In the genomic region with DNA sequence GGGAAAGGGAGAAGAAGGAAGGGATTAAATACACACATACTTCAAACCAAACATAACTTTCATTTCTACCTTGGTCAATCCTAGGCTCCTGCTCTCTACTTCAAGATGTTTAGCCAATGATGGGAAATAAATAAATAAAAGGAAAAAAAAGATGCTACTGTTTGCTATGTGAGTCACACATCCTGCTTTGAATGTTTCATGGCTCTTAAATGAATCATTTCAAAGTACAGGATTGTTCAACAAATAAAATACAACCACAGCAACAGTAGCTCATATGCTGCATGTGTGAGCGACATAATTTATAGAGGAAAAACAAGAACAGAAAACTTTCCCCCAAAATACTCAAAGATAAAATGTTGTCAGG, we compare ENCODE assay signal across 1 cellular context.
TF ChIP-seq lines count a peak whose summit lies in the region.

No MANE protein-coding gene starts in this region.

TF ChIP-seq in HepG2, 621 proteins besides CTCF, POLR2A, EP300 and RAD21 (continued from another document and continues in another):
- TF ChIP-seq, protein P1, sequence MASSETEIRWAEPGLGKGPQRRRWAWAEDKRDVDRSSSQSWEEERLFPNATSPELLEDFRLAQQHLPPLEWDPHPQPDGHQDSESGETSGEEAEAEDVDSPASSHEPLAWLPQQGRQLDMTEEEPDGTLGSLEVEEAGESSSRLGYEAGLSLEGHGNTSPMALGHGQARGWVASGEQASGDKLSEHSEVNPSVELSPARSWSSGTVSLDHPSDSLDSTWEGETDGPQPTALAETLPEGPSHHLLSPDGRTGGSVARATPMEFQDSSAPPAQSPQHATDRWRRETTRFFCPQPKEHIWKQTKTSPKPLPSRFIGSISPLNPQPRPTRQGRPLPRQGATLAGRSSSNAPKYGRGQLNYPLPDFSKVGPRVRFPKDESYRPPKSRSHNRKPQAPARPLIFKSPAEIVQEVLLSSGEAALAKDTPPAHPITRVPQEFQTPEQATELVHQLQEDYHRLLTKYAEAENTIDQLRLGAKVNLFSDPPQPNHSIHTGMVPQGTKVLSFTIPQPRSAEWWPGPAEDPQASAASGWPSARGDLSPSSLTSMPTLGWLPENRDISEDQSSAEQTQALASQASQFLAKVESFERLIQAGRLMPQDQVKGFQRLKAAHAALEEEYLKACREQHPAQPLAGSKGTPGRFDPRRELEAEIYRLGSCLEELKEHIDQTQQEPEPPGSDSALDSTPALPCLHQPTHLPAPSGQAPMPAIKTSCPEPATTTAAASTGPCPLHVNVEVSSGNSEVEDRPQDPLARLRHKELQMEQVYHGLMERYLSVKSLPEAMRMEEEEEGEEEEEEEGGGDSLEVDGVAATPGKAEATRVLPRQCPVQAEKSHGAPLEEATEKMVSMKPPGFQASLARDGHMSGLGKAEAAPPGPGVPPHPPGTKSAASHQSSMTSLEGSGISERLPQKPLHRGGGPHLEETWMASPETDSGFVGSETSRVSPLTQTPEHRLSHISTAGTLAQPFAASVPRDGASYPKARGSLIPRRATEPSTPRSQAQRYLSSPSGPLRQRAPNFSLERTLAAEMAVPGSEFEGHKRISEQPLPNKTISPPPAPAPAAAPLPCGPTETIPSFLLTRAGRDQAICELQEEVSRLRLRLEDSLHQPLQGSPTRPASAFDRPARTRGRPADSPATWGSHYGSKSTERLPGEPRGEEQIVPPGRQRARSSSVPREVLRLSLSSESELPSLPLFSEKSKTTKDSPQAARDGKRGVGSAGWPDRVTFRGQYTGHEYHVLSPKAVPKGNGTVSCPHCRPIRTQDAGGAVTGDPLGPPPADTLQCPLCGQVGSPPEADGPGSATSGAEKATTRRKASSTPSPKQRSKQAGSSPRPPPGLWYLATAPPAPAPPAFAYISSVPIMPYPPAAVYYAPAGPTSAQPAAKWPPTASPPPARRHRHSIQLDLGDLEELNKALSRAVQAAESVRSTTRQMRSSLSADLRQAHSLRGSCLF (CRISPR knock-in tag; IDR thresholded peaks at IDR 0.05; ENCODE audit: borderline replicate concordance): no peak
- TF ChIP-seq KAT7 (CRISPR knock-in tag; IDR thresholded peaks at IDR 0.05; ENCODE audit: borderline replicate concordance) (no peak), ZNF496 (CRISPR knock-in tag; IDR thresholded peaks at IDR 0.05; ENCODE audit: insufficient replicate concordance) (no peak), ZNF674 (CRISPR knock-in tag; IDR thresholded peaks at IDR 0.05; ENCODE audit: low read depth) (no peak), ZFYVE20 (CRISPR knock-in tag; IDR thresholded peaks at IDR 0.05; ENCODE audit: borderline replicate concordance, low read depth) (no peak), ZNF510 (CRISPR knock-in tag; IDR thresholded peaks at IDR 0.05; ENCODE audit: low read depth) (no peak), SAP130 (CRISPR knock-in tag; IDR thresholded peaks at IDR 0.05; ENCODE audit: low read depth) (peak; percentile 36; the same call in 1 of the 2 replicates), ZC3H4 (CRISPR knock-in tag; IDR thresholded peaks at IDR 0.05; ENCODE audit: borderline replicate concordance) (no peak), ZNF644 (CRISPR knock-in tag; IDR thresholded peaks at IDR 0.05; ENCODE audit: low read depth) (no peak), ZNF160 (CRISPR knock-in tag; IDR thresholded peaks at IDR 0.05) (no peak), GTF3A (CRISPR knock-in tag; conservative IDR thresholded peaks at IDR 0.05) (no peak), PAX8 (CRISPR knock-in tag; IDR thresholded peaks at IDR 0.05; ENCODE audit: borderline replicate concordance) (no peak), ZNF564 (CRISPR knock-in tag; IDR thresholded peaks at IDR 0.05) (no peak), BCL6 (CRISPR knock-in tag; IDR thresholded peaks at IDR 0.05) (no peak), ZNF546 (CRISPR knock-in tag; conservative IDR thresholded peaks at IDR 0.05) (no peak), DPF2 (CRISPR knock-in tag; IDR thresholded peaks at IDR 0.05; ENCODE audit: borderline replicate concordance, low read depth) (no peak), SCMH1 (CRISPR knock-in tag; IDR thresholded peaks at IDR 0.05; ENCODE audit: borderline replicate concordance) (no peak), FOXA3 (CRISPR knock-in tag; IDR thresholded peaks at IDR 0.05) (peak; percentile 36; the same call in 1 of the 2 replicates), MXI1 (IDR thresholded peaks at IDR 0.05; ENCODE audit: borderline replicate concordance, low read depth, low read length) (no peak), NONO (IDR thresholded peaks at IDR 0.05) (no peak), NONO (CRISPR knock-in tag; conservative IDR thresholded peaks at IDR 0.05) (no peak), ZNF724P (CRISPR knock-in tag; IDR thresholded peaks at IDR 0.05; ENCODE audit: borderline replicate concordance) (no peak)
- TF ChIP-seq, protein P2, sequence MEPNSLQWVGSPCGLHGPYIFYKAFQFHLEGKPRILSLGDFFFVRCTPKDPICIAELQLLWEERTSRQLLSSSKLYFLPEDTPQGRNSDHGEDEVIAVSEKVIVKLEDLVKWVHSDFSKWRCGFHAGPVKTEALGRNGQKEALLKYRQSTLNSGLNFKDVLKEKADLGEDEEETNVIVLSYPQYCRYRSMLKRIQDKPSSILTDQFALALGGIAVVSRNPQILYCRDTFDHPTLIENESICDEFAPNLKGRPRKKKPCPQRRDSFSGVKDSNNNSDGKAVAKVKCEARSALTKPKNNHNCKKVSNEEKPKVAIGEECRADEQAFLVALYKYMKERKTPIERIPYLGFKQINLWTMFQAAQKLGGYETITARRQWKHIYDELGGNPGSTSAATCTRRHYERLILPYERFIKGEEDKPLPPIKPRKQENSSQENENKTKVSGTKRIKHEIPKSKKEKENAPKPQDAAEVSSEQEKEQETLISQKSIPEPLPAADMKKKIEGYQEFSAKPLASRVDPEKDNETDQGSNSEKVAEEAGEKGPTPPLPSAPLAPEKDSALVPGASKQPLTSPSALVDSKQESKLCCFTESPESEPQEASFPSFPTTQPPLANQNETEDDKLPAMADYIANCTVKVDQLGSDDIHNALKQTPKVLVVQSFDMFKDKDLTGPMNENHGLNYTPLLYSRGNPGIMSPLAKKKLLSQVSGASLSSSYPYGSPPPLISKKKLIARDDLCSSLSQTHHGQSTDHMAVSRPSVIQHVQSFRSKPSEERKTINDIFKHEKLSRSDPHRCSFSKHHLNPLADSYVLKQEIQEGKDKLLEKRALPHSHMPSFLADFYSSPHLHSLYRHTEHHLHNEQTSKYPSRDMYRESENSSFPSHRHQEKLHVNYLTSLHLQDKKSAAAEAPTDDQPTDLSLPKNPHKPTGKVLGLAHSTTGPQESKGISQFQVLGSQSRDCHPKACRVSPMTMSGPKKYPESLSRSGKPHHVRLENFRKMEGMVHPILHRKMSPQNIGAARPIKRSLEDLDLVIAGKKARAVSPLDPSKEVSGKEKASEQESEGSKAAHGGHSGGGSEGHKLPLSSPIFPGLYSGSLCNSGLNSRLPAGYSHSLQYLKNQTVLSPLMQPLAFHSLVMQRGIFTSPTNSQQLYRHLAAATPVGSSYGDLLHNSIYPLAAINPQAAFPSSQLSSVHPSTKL (CRISPR knock-in tag; IDR thresholded peaks at IDR 0.05): 0 out of 2 replicates have a peak, but pooled peaks have one; percentile 11
- TF ChIP-seq, protein P3, sequence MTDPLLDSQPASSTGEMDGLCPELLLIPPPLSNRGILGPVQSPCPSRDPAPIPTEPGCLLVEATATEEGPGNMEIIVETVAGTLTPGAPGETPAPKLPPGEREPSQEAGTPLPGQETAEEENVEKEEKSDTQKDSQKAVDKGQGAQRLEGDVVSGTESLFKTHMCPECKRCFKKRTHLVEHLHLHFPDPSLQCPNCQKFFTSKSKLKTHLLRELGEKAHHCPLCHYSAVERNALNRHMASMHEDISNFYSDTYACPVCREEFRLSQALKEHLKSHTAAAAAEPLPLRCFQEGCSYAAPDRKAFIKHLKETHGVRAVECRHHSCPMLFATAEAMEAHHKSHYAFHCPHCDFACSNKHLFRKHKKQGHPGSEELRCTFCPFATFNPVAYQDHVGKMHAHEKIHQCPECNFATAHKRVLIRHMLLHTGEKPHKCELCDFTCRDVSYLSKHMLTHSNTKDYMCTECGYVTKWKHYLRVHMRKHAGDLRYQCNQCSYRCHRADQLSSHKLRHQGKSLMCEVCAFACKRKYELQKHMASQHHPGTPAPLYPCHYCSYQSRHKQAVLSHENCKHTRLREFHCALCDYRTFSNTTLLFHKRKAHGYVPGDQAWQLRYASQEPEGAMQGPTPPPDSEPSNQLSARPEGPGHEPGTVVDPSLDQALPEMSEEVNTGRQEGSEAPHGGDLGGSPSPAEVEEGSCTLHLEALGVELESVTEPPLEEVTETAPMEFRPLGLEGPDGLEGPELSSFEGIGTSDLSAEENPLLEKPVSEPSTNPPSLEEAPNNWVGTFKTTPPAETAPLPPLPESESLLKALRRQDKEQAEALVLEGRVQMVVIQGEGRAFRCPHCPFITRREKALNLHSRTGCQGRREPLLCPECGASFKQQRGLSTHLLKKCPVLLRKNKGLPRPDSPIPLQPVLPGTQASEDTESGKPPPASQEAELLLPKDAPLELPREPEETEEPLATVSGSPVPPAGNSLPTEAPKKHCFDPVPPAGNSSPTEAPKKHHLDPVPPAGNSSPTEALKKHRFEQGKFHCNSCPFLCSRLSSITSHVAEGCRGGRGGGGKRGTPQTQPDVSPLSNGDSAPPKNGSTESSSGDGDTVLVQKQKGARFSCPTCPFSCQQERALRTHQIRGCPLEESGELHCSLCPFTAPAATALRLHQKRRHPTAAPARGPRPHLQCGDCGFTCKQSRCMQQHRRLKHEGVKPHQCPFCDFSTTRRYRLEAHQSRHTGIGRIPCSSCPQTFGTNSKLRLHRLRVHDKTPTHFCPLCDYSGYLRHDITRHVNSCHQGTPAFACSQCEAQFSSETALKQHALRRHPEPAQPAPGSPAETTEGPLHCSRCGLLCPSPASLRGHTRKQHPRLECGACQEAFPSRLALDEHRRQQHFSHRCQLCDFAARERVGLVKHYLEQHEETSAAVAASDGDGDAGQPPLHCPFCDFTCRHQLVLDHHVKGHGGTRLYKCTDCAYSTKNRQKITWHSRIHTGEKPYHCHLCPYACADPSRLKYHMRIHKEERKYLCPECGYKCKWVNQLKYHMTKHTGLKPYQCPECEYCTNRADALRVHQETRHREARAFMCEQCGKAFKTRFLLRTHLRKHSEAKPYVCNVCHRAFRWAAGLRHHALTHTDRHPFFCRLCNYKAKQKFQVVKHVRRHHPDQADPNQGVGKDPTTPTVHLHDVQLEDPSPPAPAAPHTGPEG (CRISPR knock-in tag; IDR thresholded peaks at IDR 0.05): no peak
- TF ChIP-seq, protein P4, sequence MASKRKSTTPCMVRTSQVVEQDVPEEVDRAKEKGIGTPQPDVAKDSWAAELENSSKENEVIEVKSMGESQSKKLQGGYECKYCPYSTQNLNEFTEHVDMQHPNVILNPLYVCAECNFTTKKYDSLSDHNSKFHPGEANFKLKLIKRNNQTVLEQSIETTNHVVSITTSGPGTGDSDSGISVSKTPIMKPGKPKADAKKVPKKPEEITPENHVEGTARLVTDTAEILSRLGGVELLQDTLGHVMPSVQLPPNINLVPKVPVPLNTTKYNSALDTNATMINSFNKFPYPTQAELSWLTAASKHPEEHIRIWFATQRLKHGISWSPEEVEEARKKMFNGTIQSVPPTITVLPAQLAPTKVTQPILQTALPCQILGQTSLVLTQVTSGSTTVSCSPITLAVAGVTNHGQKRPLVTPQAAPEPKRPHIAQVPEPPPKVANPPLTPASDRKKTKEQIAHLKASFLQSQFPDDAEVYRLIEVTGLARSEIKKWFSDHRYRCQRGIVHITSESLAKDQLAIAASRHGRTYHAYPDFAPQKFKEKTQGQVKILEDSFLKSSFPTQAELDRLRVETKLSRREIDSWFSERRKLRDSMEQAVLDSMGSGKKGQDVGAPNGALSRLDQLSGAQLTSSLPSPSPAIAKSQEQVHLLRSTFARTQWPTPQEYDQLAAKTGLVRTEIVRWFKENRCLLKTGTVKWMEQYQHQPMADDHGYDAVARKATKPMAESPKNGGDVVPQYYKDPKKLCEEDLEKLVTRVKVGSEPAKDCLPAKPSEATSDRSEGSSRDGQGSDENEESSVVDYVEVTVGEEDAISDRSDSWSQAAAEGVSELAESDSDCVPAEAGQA (IDR thresholded peaks at IDR 0.05; ENCODE audit: low read depth): no peak
- TF ChIP-seq, protein P4 (CRISPR knock-in tag; IDR thresholded peaks at IDR 0.05; ENCODE audit: borderline replicate concordance): no peak
- TF ChIP-seq, protein P5, sequence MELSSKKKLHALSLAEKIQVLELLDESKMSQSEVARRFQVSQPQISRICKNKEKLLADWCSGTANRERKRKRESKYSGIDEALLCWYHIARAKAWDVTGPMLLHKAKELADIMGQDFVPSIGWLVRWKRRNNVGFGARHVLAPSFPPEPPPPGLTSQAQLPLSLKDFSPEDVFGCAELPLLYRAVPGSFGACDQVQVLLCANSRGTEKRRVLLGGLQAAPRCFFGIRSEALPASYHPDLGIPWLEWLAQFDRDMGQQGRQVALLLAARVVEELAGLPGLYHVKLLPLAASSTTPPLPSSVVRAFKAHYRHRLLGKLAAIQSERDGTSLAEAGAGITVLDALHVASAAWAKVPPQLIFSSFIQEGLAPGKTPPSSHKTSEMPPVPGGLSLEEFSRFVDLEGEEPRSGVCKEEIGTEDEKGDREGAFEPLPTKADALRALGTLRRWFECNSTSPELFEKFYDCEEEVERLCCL (CRISPR knock-in tag; IDR thresholded peaks at IDR 0.05; ENCODE audit: borderline replicate concordance): no peak
- TF ChIP-seq, protein P6, sequence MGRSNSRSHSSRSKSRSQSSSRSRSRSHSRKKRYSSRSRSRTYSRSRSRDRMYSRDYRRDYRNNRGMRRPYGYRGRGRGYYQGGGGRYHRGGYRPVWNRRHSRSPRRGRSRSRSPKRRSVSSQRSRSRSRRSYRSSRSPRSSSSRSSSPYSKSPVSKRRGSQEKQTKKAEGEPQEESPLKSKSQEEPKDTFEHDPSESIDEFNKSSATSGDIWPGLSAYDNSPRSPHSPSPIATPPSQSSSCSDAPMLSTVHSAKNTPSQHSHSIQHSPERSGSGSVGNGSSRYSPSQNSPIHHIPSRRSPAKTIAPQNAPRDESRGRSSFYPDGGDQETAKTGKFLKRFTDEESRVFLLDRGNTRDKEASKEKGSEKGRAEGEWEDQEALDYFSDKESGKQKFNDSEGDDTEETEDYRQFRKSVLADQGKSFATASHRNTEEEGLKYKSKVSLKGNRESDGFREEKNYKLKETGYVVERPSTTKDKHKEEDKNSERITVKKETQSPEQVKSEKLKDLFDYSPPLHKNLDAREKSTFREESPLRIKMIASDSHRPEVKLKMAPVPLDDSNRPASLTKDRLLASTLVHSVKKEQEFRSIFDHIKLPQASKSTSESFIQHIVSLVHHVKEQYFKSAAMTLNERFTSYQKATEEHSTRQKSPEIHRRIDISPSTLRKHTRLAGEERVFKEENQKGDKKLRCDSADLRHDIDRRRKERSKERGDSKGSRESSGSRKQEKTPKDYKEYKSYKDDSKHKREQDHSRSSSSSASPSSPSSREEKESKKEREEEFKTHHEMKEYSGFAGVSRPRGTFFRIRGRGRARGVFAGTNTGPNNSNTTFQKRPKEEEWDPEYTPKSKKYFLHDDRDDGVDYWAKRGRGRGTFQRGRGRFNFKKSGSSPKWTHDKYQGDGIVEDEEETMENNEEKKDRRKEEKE (IDR thresholded peaks at IDR 0.05): no peak
